Comparison of ENCODE assay signal across 8 cellular contexts in genomic region chr11:72752088-72752914, GRCh38. TPM values are rescaled to one million over a fixed set of nuclear protein-coding genes. Genes with fewer than 3 reads are reported as not detected.
DNase-seq lines count a peak whose midpoint lies in the region; ATAC-seq, FAIRE-seq and TF ChIP-seq lines count a peak whose summit lies in the region.

Gene ARAP1 (minus strand): TSS chr11:72752408. CDS start chr11:72727128, 25,280 bp downstream.

- no peak for FAIRE-seq in bronchial epithelial cell (lab: Jason Lieb, UNC)

- H3K36me3 ChIP-seq in GM06990 (ENCODE audit: control insufficient read depth, insufficient read depth, low read length) = no peaks in the 10 kb centered on the region; the same call in 1 of the 2 replicates
- peaks cover 2% of the 10 kb centered on the region for H3K36me3 ChIP-seq in bronchial epithelial cell (ENCODE audit: control insufficient read depth, insufficient read depth, low read length)

- TF ChIP-seq CTCF in GM06990 (IDR thresholded peaks at IDR 0.05; ENCODE audit: insufficient read depth, low read length, poor library complexity, severe bottlenecking) (no peak), HFFc6 (IDR thresholded peaks at IDR 0.05) (no peak), WTC11 (IDR thresholded peaks at IDR 0.05) (no peak), bronchial epithelial cell (IDR thresholded peaks at IDR 0.05; ENCODE audit: insufficient read depth, low read length, severe bottlenecking) (no peak)

- H3K27me3 Mint-ChIP-seq in HFFc6 (ENCODE audit: insufficient read depth) (peaks cover 5% of the 10 kb centered on the region), WTC11 (ENCODE audit: low read depth) (peaks cover 10% of the 10 kb centered on the region)

- peak; percentile 88 for DNase-seq in GM06990 (ENCODE audit: extremely low read depth, insufficient read length)
- DNase-seq in HFFc6 = peak; percentile 51
- DNase-seq in NCI-H146 treated with DMSO at 0.1 percent for 48 hours (lab: John Stamatoyannopoulos, UW; ENCODE audit: unreplicated experiment) = peak; percentile 63
- peak; percentile 76 for DNase-seq in WTC11 (ENCODE audit: low spot score)
- peak; percentile 68 for DNase-seq in bronchial epithelial cell (ENCODE audit: low read depth)
- DNase-seq in inferior parietal cortex (ENCODE audit: extremely low spot score) = peak; percentile 49
- peak; percentile 52 to 61 for DNase-seq in stimulated activated CD4-positive, alpha-beta T cell treated with anti-CD3 and anti-CD28 coated beads, Interleukin-12 subunit alpha, Interleukin-12 subunit beta, amount 100 ng/mL, for 24 hours (ENCODE audit: low read depth in 2 of 2)

- peak within 1 kb of the TSS; percentile 96 for H3K27ac Mint-ChIP-seq in HFFc6
- H3K27ac Mint-ChIP-seq in WTC11 = peak within 1 kb of the TSS; percentile 96

- peaks cover 30% of the 10 kb centered on the region for H3K4me1 Mint-ChIP-seq in HFFc6 (ENCODE audit: low read depth)
- H3K4me1 Mint-ChIP-seq in WTC11 = peaks cover 40% of the 10 kb centered on the region

- peak within 1 kb of the TSS; percentile 72 for H3K4me3 ChIP-seq in GM06990 (replicated peaks; ENCODE audit: low read depth, low read length)
- H3K4me3 ChIP-seq in bronchial epithelial cell (ENCODE audit: low read depth, low read length) = peak within 1 kb of the TSS; percentile 61

- POLR2A ChIA-PET in WTC11 (lab: Charles Lee) = interaction anchor here (0.6 kb wide), 1 partner anchor 131 kb away, joined by 4 read pairs; no protein-coding TSS in a partner anchor

- H3K4me3 Mint-ChIP-seq in HFFc6 (peak within 1 kb of the TSS; percentile 96), WTC11 (peak within 1 kb of the TSS; percentile 93)

- ATAC-seq in WTC11 (peak; percentile 76), HG02970 (IDR thresholded peaks at IDR 0.05; ENCODE audit: low FRiP score, unreplicated experiment) (no peak)

- no peaks in the 10 kb centered on the region for H3K9me3 Mint-ChIP-seq in HFFc6
- H3K9me3 Mint-ChIP-seq in WTC11 = no peaks in the 10 kb centered on the region

- H3K36me3 Mint-ChIP-seq in HFFc6 (ENCODE audit: low read depth) (peaks cover 5% of the 10 kb centered on the region; the same call in 1 of the 2 replicates), WTC11 (peaks cover 13% of the 10 kb centered on the region)

- CTCF ChIA-PET in WTC11 (lab: Charles Lee) = interaction anchor here (1.1 to 2.2 kb wide), 4 partner anchors 12 to 68 kb away, joined by 3 to 14 read pairs (median 8); partner anchors contain the start of gene STARD10

- H3K27me3 ChIP-seq in GM06990 (replicated peaks; ENCODE audit: control insufficient read depth, insufficient read depth, low read length) (no peaks in the 10 kb centered on the region), bronchial epithelial cell (ENCODE audit: control insufficient read depth, insufficient read depth, low read length) (no peaks in the 10 kb centered on the region)

TF ChIP-seq in WTC11, 78 proteins besides CTCF, POLR2A, EP300 and RAD21 (continues in another document):
- TF ChIP-seq SP1 (CRISPR knock-in tag; conservative IDR thresholded peaks at IDR 0.05) (peak; percentile 74), GTF2I (CRISPR knock-in tag; conservative IDR thresholded peaks at IDR 0.05) (peak; percentile 89), FOXK1 (CRISPR knock-in tag; IDR thresholded peaks at IDR 0.05) (peak; percentile 61; the same call in 1 of the 2 replicates), ZNF121 (CRISPR knock-in tag; IDR thresholded peaks at IDR 0.05) (0 out of 2 replicates have a peak, but pooled peaks have one; percentile 43), FOXP1 (CRISPR knock-in tag; IDR thresholded peaks at IDR 0.05; ENCODE audit: borderline replicate concordance) (peak; percentile 53; the same call in 1 of the 2 replicates), USF1 (CRISPR knock-in tag; IDR thresholded peaks at IDR 0.05) (peak; percentile 93), CREM (CRISPR knock-in tag; IDR thresholded peaks at IDR 0.05) (no peak)
- TF ChIP-seq, protein P1, sequence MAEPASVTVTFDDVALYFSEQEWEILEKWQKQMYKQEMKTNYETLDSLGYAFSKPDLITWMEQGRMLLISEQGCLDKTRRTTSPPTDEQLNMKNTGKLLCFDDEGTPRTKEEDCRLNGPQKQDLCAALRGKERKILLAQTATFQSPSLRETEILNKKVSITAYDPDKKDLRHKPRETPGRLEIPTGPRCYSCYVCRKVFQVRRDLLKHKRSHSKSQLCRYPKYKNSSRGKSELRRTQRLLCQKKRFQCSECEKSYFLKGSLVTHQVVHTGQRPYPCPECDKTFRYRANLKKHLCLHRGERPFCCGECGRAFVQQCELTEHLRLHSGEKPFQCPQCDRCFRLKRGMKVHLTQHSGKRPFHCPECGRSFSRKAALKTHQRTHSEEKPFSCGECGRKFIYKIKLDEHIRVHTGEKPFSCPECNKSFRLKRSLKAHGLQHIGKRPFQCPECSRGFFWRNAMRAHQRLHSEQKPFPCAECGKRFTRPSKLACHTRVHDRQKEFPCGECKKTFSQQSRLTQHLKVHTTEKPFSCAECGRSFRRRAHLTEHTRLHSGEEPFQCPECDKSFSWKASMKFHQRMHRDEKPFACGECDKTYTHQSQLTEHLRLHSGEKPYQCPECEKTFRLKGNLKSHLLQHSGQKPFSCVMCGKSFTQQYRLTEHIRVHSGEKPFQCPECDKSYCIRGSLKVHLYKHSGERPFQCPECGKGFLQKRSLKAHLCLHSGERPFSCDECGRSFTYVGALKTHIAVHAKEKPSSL (CRISPR knock-in tag; conservative IDR thresholded peaks at IDR 0.05) = no peak
- TF ChIP-seq, protein P2, sequence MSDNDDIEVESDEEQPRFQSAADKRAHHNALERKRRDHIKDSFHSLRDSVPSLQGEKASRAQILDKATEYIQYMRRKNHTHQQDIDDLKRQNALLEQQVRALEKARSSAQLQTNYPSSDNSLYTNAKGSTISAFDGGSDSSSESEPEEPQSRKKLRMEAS (CRISPR knock-in tag; IDR thresholded peaks at IDR 0.05) = peak; percentile 24; the same call in 1 of the 2 replicates
- TF ChIP-seq, protein P3, sequence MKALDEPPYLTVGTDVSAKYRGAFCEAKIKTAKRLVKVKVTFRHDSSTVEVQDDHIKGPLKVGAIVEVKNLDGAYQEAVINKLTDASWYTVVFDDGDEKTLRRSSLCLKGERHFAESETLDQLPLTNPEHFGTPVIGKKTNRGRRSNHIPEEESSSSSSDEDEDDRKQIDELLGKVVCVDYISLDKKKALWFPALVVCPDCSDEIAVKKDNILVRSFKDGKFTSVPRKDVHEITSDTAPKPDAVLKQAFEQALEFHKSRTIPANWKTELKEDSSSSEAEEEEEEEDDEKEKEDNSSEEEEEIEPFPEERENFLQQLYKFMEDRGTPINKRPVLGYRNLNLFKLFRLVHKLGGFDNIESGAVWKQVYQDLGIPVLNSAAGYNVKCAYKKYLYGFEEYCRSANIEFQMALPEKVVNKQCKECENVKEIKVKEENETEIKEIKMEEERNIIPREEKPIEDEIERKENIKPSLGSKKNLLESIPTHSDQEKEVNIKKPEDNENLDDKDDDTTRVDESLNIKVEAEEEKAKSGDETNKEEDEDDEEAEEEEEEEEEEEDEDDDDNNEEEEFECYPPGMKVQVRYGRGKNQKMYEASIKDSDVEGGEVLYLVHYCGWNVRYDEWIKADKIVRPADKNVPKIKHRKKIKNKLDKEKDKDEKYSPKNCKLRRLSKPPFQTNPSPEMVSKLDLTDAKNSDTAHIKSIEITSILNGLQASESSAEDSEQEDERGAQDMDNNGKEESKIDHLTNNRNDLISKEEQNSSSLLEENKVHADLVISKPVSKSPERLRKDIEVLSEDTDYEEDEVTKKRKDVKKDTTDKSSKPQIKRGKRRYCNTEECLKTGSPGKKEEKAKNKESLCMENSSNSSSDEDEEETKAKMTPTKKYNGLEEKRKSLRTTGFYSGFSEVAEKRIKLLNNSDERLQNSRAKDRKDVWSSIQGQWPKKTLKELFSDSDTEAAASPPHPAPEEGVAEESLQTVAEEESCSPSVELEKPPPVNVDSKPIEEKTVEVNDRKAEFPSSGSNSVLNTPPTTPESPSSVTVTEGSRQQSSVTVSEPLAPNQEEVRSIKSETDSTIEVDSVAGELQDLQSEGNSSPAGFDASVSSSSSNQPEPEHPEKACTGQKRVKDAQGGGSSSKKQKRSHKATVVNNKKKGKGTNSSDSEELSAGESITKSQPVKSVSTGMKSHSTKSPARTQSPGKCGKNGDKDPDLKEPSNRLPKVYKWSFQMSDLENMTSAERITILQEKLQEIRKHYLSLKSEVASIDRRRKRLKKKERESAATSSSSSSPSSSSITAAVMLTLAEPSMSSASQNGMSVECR (CRISPR knock-in tag; IDR thresholded peaks at IDR 0.05; ENCODE audit: borderline replicate concordance) = 0 out of 2 replicates have a peak, but pooled peaks have one; percentile 25

RNA-seq across cellular contexts. Expression of gene ARAP1, which starts in this region (rescaled TPM):
- 10 to 100 TPM; 42.5 to 49.0 (median 46.8) TPM for total RNA-seq in HFFc6 (2021; fragmentation: NEBNext Ultra II Directional; extraction: Animal tissue kit (Norgen Biotek cat#: 25700))
- 76.4 to 98.8 TPM (median 78.3 TPM) in 3 replicates for total RNA-seq in WTC11 (2021)
- total RNA-seq in bronchial epithelial cell = 49.5 and 63.6 TPM in 2 replicates
